25 cellular contexts compared by ENCODE assay signal in the genomic region with DNA sequence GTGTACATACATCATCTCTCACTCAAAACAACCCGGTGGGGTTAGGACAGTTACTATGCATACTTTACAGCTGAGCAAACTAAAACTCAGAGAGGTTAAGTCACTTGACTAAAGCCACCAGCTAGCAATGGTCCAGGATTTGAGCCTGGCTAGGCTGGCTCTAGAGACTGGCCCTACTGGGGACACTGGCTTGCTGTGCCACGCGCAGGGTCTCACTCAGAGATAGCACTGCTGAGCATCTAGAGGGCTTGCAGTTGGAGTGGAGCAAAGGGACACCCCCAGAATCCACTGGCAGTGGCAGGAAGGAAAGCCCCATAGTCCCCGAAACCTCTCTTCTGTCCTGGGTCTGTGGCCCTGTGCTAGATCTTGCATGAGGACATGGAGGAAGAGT. TPM values are rescaled to one million over a fixed set of nuclear protein-coding genes. Genes with fewer than 3 reads are reported as not detected.
"Had no signal": no experiment of that assay in that cellular context is flagged by ENCODE, and none has a peak within 500 bp of the region (broad histone marks: within the 10 kb centered on the region; RNA-seq: fewer than 3 reads in every experiment).

No MANE protein-coding gene starts in this region.

- H2AFZ ChIP-seq: hepatocyte had no signal

- H3K27ac Mint-ChIP-seq: mesothelial cell of epicardium; natural killer cell; nephron progenitor cell; stimulated activated effector memory CD8-positive, alpha-beta T cell treated with anti-CD3 and anti-CD28 coated beads, Interleukin-12 subunit alpha, Interleukin-12 subunit beta, amount 100 ng/mL, for 72 hours; stimulated activated naive CD8-positive, alpha-beta T cell treated with anti-CD3 and anti-CD28 coated beads, Interleukin-15, amount 100 ng/mL, for 72 hours had no signal

- H3K9me3 Mint-ChIP-seq: mesothelial cell of epicardium; natural killer cell; nephron progenitor cell; stimulated activated effector memory CD8-positive, alpha-beta T cell treated with anti-CD3 and anti-CD28 coated beads, Interleukin-12 subunit alpha, Interleukin-12 subunit beta, amount 100 ng/mL, for 72 hours; stimulated activated naive CD8-positive, alpha-beta T cell treated with anti-CD3 and anti-CD28 coated beads, Interleukin-15, amount 100 ng/mL, for 72 hours had no signal

- H3K79me2 ChIP-seq: hepatocyte had no signal

- H3K36me3 Mint-ChIP-seq: naive B cell; natural killer cell; stimulated activated effector memory CD8-positive, alpha-beta T cell treated with anti-CD3 and anti-CD28 coated beads, Interleukin-12 subunit alpha, Interleukin-12 subunit beta, amount 100 ng/mL, for 72 hours had no signal

- ATAC-seq: natural killer cell; pancreas; right cardiac atrium; stimulated activated effector memory CD8-positive, alpha-beta T cell treated with anti-CD3 and anti-CD28 coated beads, Interleukin-12 subunit alpha, Interleukin-12 subunit beta, amount 100 ng/mL, for 72 hours; stimulated activated naive CD8-positive, alpha-beta T cell treated with anti-CD3 and anti-CD28 coated beads, Interleukin-15, amount 100 ng/mL, for 72 hours had no signal

- H3K4me3 ChIP-seq: hepatocyte, left ventricle myocardium inferior, lung, pancreas, prostate gland, sigmoid colon, spleen, tibial nerve, upper lobe of left lung, vagina had no signal

- H3K27ac ChIP-seq: hepatocyte, left ventricle myocardium inferior, pancreas, prostate gland, spleen, tibial nerve, upper lobe of left lung, vagina had no signal

- FAIRE-seq: pancreas, small intestine had no signal

- H3K36me3 ChIP-seq: left ventricle myocardium inferior, pancreas, prostate gland, sigmoid colon, spleen, tibial nerve, upper lobe of left lung, vagina had no signal

- H3K4me3 Mint-ChIP-seq: mesothelial cell of epicardium; natural killer cell; nephron progenitor cell; stimulated activated effector memory CD8-positive, alpha-beta T cell treated with anti-CD3 and anti-CD28 coated beads, Interleukin-12 subunit alpha, Interleukin-12 subunit beta, amount 100 ng/mL, for 72 hours; stimulated activated naive CD8-positive, alpha-beta T cell treated with anti-CD3 and anti-CD28 coated beads, Interleukin-15, amount 100 ng/mL, for 72 hours had no signal

- DNase-seq: islet precursor cell; left ventricle myocardium inferior; mesendoderm; naive B cell; natural killer cell; nephron progenitor cell; retina; right cardiac atrium; sigmoid colon; small intestine; spleen; stimulated activated CD4-positive, alpha-beta T cell treated with anti-CD3 and anti-CD28 coated beads, Interleukin-4, amount 100 ng/mL, for 24 hours; stimulated activated naive CD4-positive, alpha-beta T cell treated with Interleukin-2 at 50 U/mL for 16 hours; stimulated activated naive CD8-positive, alpha-beta T cell treated with anti-CD3 and anti-CD28 coated beads, Interleukin-15, amount 100 ng/mL, for 72 hours; upper lobe of left lung had no signal

- H3K4me1 ChIP-seq: prostate gland had no signal

- H3K9me3 ChIP-seq: left ventricle myocardium inferior, pancreas, prostate gland, sigmoid colon, spleen, tibial nerve, upper lobe of left lung, vagina had no signal

- H3K4me2 ChIP-seq: hepatocyte had no signal

- H3K27me3 ChIP-seq: hepatocyte, pancreas, sigmoid colon, vagina had no signal

RNA-seq across cellular contexts. Expression of a gene that starts 47.0 kb away (rescaled TPM):
- total RNA-seq: kidney epithelial cell, mesothelial cell of epicardium, mononuclear cell, natural killer cell had no signal
